In genomic region chr4:158769175-158769831, GRCh38 we compare ENCODE assay signal across 8 cellular contexts. TPM values are rescaled to one million over a fixed set of nuclear protein-coding genes. Genes with fewer than 3 reads are reported as not detected.
DNase-seq lines count a peak whose midpoint lies in the region; ATAC-seq and TF ChIP-seq lines count a peak whose summit lies in the region.

No MANE protein-coding gene starts in this region.

- H3K27ac Mint-ChIP-seq in GM23338 (no peak overlapping the region), mesothelial cell of epicardium (peak overlapping the region; percentile 92)
- peak overlapping the region; percentile 95 to 97 for H3K27ac Mint-ChIP-seq in effector memory CD8-positive, alpha-beta T cell
- peak overlapping the region; percentile 96 for H3K27ac Mint-ChIP-seq in stimulated activated effector memory CD8-positive, alpha-beta T cell treated with anti-CD3 and anti-CD28 coated beads, Interleukin-12 subunit alpha, Interleukin-12 subunit beta, amount 100 ng/mL, for 72 hours

- peaks cover 26% of the 10 kb centered on the region for H3K4me1 Mint-ChIP-seq in GM23338
- H3K4me1 Mint-ChIP-seq in effector memory CD8-positive, alpha-beta T cell (ENCODE audit: low read depth in 2 of 2), result peaks cover 11 to 21% of the 10 kb centered on the region in 2 donors
- peaks cover 34% of the 10 kb centered on the region for H3K4me1 Mint-ChIP-seq in mesothelial cell of epicardium
- H3K4me1 Mint-ChIP-seq in stimulated activated effector memory CD8-positive, alpha-beta T cell treated with anti-CD3 and anti-CD28 coated beads, Interleukin-12 subunit alpha, Interleukin-12 subunit beta, amount 100 ng/mL, for 72 hours, result peaks cover 30% of the 10 kb centered on the region

- DNase-seq in GM23338 (ENCODE audit: low spot score) (peak; percentile 54), LNCaP clone FGC (ENCODE audit: low read depth) (no peak), mesothelial cell of epicardium (ENCODE audit: low spot score in 2 of 2, unreplicated experiment in 2 of 2) (peak; percentile 30 to 59), NCI-H446 treated with DMSO at 0.1 percent for 48 hours (lab: John Stamatoyannopoulos, UW) (no peak)
- peak; percentile 3 to 19 for DNase-seq in activated CD8-positive, alpha-beta memory T cell treated with anti-CD3 and anti-CD28 coated beads for 1 hour (ENCODE audit: extremely low read depth in 1 of 2, low read depth in 1 of 2)
- peak; percentile 32 to 34 (median 33) for DNase-seq in effector memory CD8-positive, alpha-beta T cell
- DNase-seq in stimulated activated effector memory CD8-positive, alpha-beta T cell treated with anti-CD3 and anti-CD28 coated beads, Interleukin-12 subunit alpha, Interleukin-12 subunit beta, amount 100 ng/mL, for 72 hours (ENCODE audit: low spot score in 2 of 2), result peak; percentile 21 to 78

- H3K4me2 ChIP-seq in DOHH2 (ENCODE audit: low read length) (peak overlapping the region; percentile 94), GM23338 (peak overlapping the region; percentile 94)

- H3K4me3 Mint-ChIP-seq in GM23338, result peak overlapping the region; percentile 98
- peak overlapping the region; percentile 96 to 99 for H3K4me3 Mint-ChIP-seq in effector memory CD8-positive, alpha-beta T cell
- peak overlapping the region; percentile 97 for H3K4me3 Mint-ChIP-seq in mesothelial cell of epicardium
- H3K4me3 Mint-ChIP-seq in stimulated activated effector memory CD8-positive, alpha-beta T cell treated with anti-CD3 and anti-CD28 coated beads, Interleukin-12 subunit alpha, Interleukin-12 subunit beta, amount 100 ng/mL, for 72 hours, result peak overlapping the region; percentile 99

- no peaks in the 10 kb centered on the region for H3K9me3 ChIP-seq in DOHH2 (ENCODE audit: control insufficient read depth, insufficient read depth, low read length)

- H3K9me2 ChIP-seq in DOHH2 (replicated peaks; ENCODE audit: control insufficient read depth, low read length) (no peaks in the 10 kb centered on the region), GM23338 (ENCODE audit: insufficient read depth) (no peaks in the 10 kb centered on the region)

- H3K36me3 Mint-ChIP-seq in GM23338 (ENCODE audit: low read depth) (no peaks in the 10 kb centered on the region), mesothelial cell of epicardium (no peaks in the 10 kb centered on the region)
- H3K36me3 Mint-ChIP-seq in effector memory CD8-positive, alpha-beta T cell (ENCODE audit: insufficient read depth), result peaks cover 6% of the 10 kb centered on the region
- peaks cover 6% of the 10 kb centered on the region for H3K36me3 Mint-ChIP-seq in stimulated activated effector memory CD8-positive, alpha-beta T cell treated with anti-CD3 and anti-CD28 coated beads, Interleukin-12 subunit alpha, Interleukin-12 subunit beta, amount 100 ng/mL, for 72 hours

- H3K4me1 ChIP-seq in DOHH2 (ENCODE audit: control insufficient read depth, low read length) (peaks cover 26% of the 10 kb centered on the region), GM23338 (ENCODE audit: insufficient read depth) (peaks cover 17% of the 10 kb centered on the region)

- peaks cover 9% of the 10 kb centered on the region for H3K27me3 Mint-ChIP-seq in GM23338 (ENCODE audit: insufficient read depth, low read depth, poor library complexity)
- H3K27me3 Mint-ChIP-seq in effector memory CD8-positive, alpha-beta T cell, result no peaks in the 10 kb centered on the region
- H3K27me3 Mint-ChIP-seq in mesothelial cell of epicardium (ENCODE audit: low read depth), result no peaks in the 10 kb centered on the region

- H2AFZ ChIP-seq in GM23338, result peak overlapping the region; percentile 97

- H3K27me3 ChIP-seq in DOHH2 (ENCODE audit: control insufficient read depth, low read length) (peaks cover 19% of the 10 kb centered on the region), GM23338 (ENCODE audit: insufficient read depth) (peaks cover 20% of the 10 kb centered on the region)

- no peaks in the 10 kb centered on the region for H3K36me3 ChIP-seq in DOHH2 (ENCODE audit: control insufficient read depth, low read length)
- H3K36me3 ChIP-seq in GM23338 (ENCODE audit: insufficient read depth), result no peaks in the 10 kb centered on the region

- H4K20me1 ChIP-seq in DOHH2 (ENCODE audit: control insufficient read depth, insufficient read depth, low read depth, low read length), result no peaks in the 10 kb centered on the region
- H4K20me1 ChIP-seq in GM23338 (replicated peaks; ENCODE audit: insufficient read depth), result peaks cover 10% of the 10 kb centered on the region; the same call in 1 of the 2 replicates

- ATAC-seq in GM23338, result peak; percentile 61
- ATAC-seq in effector memory CD8-positive, alpha-beta T cell (replicated peaks), result peak; percentile 48
- ATAC-seq in stimulated activated effector memory CD8-positive, alpha-beta T cell treated with anti-CD3 and anti-CD28 coated beads, Interleukin-12 subunit alpha, Interleukin-12 subunit beta, amount 100 ng/mL, for 72 hours, result peak; percentile 72

- H3F3A ChIP-seq in DOHH2 (ENCODE audit: control insufficient read depth, insufficient read depth), result peaks cover 11% of the 10 kb centered on the region
- H3F3A ChIP-seq in GM23338 (replicated peaks; ENCODE audit: low read depth), result peaks cover 3% of the 10 kb centered on the region; the same call in 1 of the 2 replicates

- no peaks in the 10 kb centered on the region for H3K79me2 ChIP-seq in DOHH2 (ENCODE audit: control insufficient read depth, low read length)
- peaks cover 47% of the 10 kb centered on the region for H3K79me2 ChIP-seq in GM23338 (replicated peaks; ENCODE audit: insufficient read depth)

- H3K9me3 Mint-ChIP-seq in GM23338 (no peaks in the 10 kb centered on the region; the same call in 2 of the 3 replicates), mesothelial cell of epicardium (no peaks in the 10 kb centered on the region)
- no peaks in the 10 kb centered on the region for H3K9me3 Mint-ChIP-seq in effector memory CD8-positive, alpha-beta T cell
- no peaks in the 10 kb centered on the region for H3K9me3 Mint-ChIP-seq in stimulated activated effector memory CD8-positive, alpha-beta T cell treated with anti-CD3 and anti-CD28 coated beads, Interleukin-12 subunit alpha, Interleukin-12 subunit beta, amount 100 ng/mL, for 72 hours

- TF ChIP-seq CTCF in DOHH2 (IDR thresholded peaks at IDR 0.05; ENCODE audit: low read depth, low read length, poor library complexity, severe bottlenecking) (no peak), GM23338 (conservative IDR thresholded peaks at IDR 0.05; ENCODE audit: low read depth in 2 of 2) (no peak), LNCaP clone FGC (IDR thresholded peaks at IDR 0.05; ENCODE audit: control insufficient read depth, extremely low read depth, insufficient read depth) (no peak), mesothelial cell of epicardium (IDR thresholded peaks at IDR 0.05; ENCODE audit: unreplicated experiment) (no peak)

- H3K27ac ChIP-seq in DOHH2 (ENCODE audit: low read depth, low read length) (no peak overlapping the region), GM23338 (ENCODE audit: low read depth) (no peak overlapping the region)

- H3K4me3 ChIP-seq in DOHH2 (ENCODE audit: low read length) (peak overlapping the region; percentile 89), GM23338 (peak overlapping the region; percentile 92), LNCaP clone FGC (ENCODE audit: low read depth, low read length) (peak overlapping the region; percentile 78)

RNA-seq across cellular contexts. Expression of gene FNIP2, which starts 0.5 kb away (rescaled TPM):
- total RNA-seq in GM23338 (2014; rRNA removed; shearing (Covaris generic)), result 17.2 and 32.4 TPM in 2 replicates
- 2.7 TPM in 2 replicates for polyA plus RNA-seq in GM23338 (2016; fragmentation: Nextera tagmentation; extraction: Ambion mirVana)
- 31.4 to 32.9 TPM (median 32.1 TPM) in 3 replicates for total RNA-seq in mesothelial cell of epicardium

RNA-seq across cellular contexts. Expression of gene PPID, which starts 46.1 kb away (rescaled TPM):
- total RNA-seq in GM23338 (2014; rRNA removed; shearing (Covaris generic)), result 52.5 and 56.6 TPM in 2 replicates
- polyA plus RNA-seq in GM23338 (2016; fragmentation: Nextera tagmentation; extraction: Ambion mirVana), result 60.9 and 66.2 TPM in 2 replicates
- total RNA-seq in mesothelial cell of epicardium, result 20.5 to 23.1 TPM (median 21.3 TPM) in 3 replicates

Comparison
In these comparisons a context has a peak if more than half of its experiments do, and no peak if none do; other contexts are left out.
1. DNase-seq: peak in GM23338 (single experiment), activated CD8-positive, alpha-beta memory T cell treated with anti-CD3 and anti-CD28 coated beads for 1 hour (2 of 2), effector memory CD8-positive, alpha-beta T cell (3 of 3), mesothelial cell of epicardium (2 of 2) and stimulated activated effector memory CD8-positive, alpha-beta T cell treated with anti-CD3 and anti-CD28 coated beads, Interleukin-12 subunit alpha, Interleukin-12 subunit beta, amount 100 ng/mL, for 72 hours (2 of 2); none in LNCaP clone FGC (single experiment) and NCI-H446 treated with DMSO at 0.1 percent for 48 hours (single experiment).
2. Peak in every context shown above with its lines, with median percentiles within 50 percentile points of each other: H3K4me3 ChIP-seq, ATAC-seq and H3K4me3 Mint-ChIP-seq.